Comparison of ENCODE assay signal across 1 cellular context in genomic region chr15:66021801-66022525, GRCh38.
TF ChIP-seq lines count a peak whose summit lies in the region.

No MANE protein-coding gene starts in this region.

TF ChIP-seq in WTC11, 78 proteins besides CTCF, POLR2A, EP300 and RAD21 (continued from another document):
- TF ChIP-seq IRF1 (CRISPR knock-in tag; IDR thresholded peaks at IDR 0.05) (no peak), USF1 (CRISPR knock-in tag; IDR thresholded peaks at IDR 0.05) (no peak), MAX (CRISPR knock-in tag; IDR thresholded peaks at IDR 0.05) (no peak), SOX15 (CRISPR knock-in tag; IDR thresholded peaks at IDR 0.05) (no peak)
